In genomic region chr3:141230293-141230692, GRCh38 we compare ENCODE assay signal across 14 cellular contexts. TPM values are rescaled to one million over a fixed set of nuclear protein-coding genes. Genes with fewer than 3 reads are reported as not detected.
DNase-seq lines count a peak whose midpoint lies in the region; ATAC-seq and TF ChIP-seq lines count a peak whose summit lies in the region.
"Had no signal": no experiment of that assay in that cellular context is flagged by ENCODE, and none has a peak within 500 bp of the region (broad histone marks: within the 10 kb centered on the region; RNA-seq: fewer than 3 reads in every experiment).

No MANE protein-coding gene starts in this region.

- ATAC-seq in DND-41 (ENCODE audit: insufficient read depth, low read depth) (no peak), HG02870 (IDR thresholded peaks at IDR 0.05; ENCODE audit: unreplicated experiment) (no peak), HG02852 (IDR thresholded peaks at IDR 0.05; ENCODE audit: unreplicated experiment) (no peak)
- no peak for ATAC-seq in activated CD8-positive, alpha-beta T cell treated with anti-CD3 and anti-CD28 coated beads, Interleukin-2, amount 10 ng/mL, durations not matched to agents 7 days and 5 days

- peak overlapping the region in 7 of 11 experiments; percentile 79 to 95 (median 88); a peak in 10 of 22 replicates for H3K9ac ChIP-seq in BLaER1 treated with 17β-estradiol and CSF1 and Interleukin-3, amounts not matched to agents 10 nM and 100 nM
- H3K9ac ChIP-seq in DND-41 (ENCODE audit: low read depth, low read length) (peak overlapping the region; percentile 98), mesendoderm (ENCODE audit: low read length) (no peak overlapping the region)

- peak overlapping the region in 4 of 10 experiments; percentile 78 to 90 (median 84); a peak in 4 of 20 replicates for H3K4me3 ChIP-seq in BLaER1 treated with 17β-estradiol and CSF1 and Interleukin-3, amounts not matched to agents 10 nM and 100 nM
- H3K4me3 ChIP-seq in DND-41 (ENCODE audit: low read depth in 1 of 2, low read length in 2 of 2) = peak overlapping the region in 1 of 2 experiments; percentile 77; a peak in 2 of 4 replicates
- no peak overlapping the region for H3K4me3 ChIP-seq in mesendoderm (ENCODE audit: low read length)

- H3K36me3 ChIP-seq in BLaER1 treated with 17β-estradiol and CSF1 and Interleukin-3, amounts not matched to agents 10 nM and 100 nM = peaks cover 0 to 9% (median 0%) of the 10 kb centered on the region in 11 experiments; a peak in 4 of 22 replicates
- H3K36me3 ChIP-seq in DND-41 (ENCODE audit: insufficient read depth, low read length) (peaks cover 29% of the 10 kb centered on the region), mesendoderm (ENCODE audit: control insufficient read depth, insufficient read depth, low read length) (no peaks in the 10 kb centered on the region)
- H3K36me3 ChIP-seq: breast epithelium, right atrium auricular region had no signal

- peaks cover 0 to 13% (median 8%) of the 10 kb centered on the region in 11 experiments; a peak in 14 of 22 replicates for H3K9me3 ChIP-seq in BLaER1 treated with 17β-estradiol and CSF1 and Interleukin-3, amounts not matched to agents 10 nM and 100 nM (replicated peaks in 1 of 11)
- H3K9me3 ChIP-seq in DND-41 (ENCODE audit: insufficient read depth, low read length, severe bottlenecking) = no peaks in the 10 kb centered on the region
- H3K9me3 ChIP-seq: breast epithelium, gastroesophageal sphincter, right atrium auricular region had no signal

- H2AK5ac ChIP-seq in mesendoderm (ENCODE audit: low read length) = peak overlapping the region; percentile 11

- H4K5ac ChIP-seq in mesendoderm (ENCODE audit: low read length) = no peak overlapping the region

- H3K56ac ChIP-seq in mesendoderm (ENCODE audit: low read length) = peak overlapping the region; percentile 57

- peaks cover 0 to 5% (median 0%) of the 10 kb centered on the region in 11 experiments; a peak in 2 of 22 replicates for H4K20me1 ChIP-seq in BLaER1 treated with 17β-estradiol and CSF1 and Interleukin-3, amounts not matched to agents 10 nM and 100 nM
- peaks cover 20% of the 10 kb centered on the region for H4K20me1 ChIP-seq in DND-41 (ENCODE audit: insufficient read depth, low read length)

- H2BK120ac ChIP-seq in mesendoderm (ENCODE audit: low read depth, low read length) = no peak overlapping the region

- no CpG with 5 or more reads among the region's 11 CpGs for WGBS in mesendoderm (ENCODE audit: extremely low coverage, insufficient coverage, low lambda C conversion rate)

- H4K8ac ChIP-seq in mesendoderm (ENCODE audit: low read depth, low read length) = no peak overlapping the region

- H3K4me2 ChIP-seq in BLaER1 treated with 17β-estradiol and CSF1 and Interleukin-3, amounts not matched to agents 10 nM and 100 nM = peak overlapping the region; percentile 62 to 97 (median 94); a peak in 21 of 22 replicates
- peak overlapping the region; percentile 83 for H3K4me2 ChIP-seq in DND-41 (ENCODE audit: insufficient read depth, low read length)
- no peak overlapping the region for H3K4me2 ChIP-seq in mesendoderm (ENCODE audit: low read length)

- no peak overlapping the region for H2BK15ac ChIP-seq in mesendoderm (replicated peaks; ENCODE audit: low read depth)

- POLR2A ChIA-PET in activated CD8-positive, alpha-beta T cell treated with anti-CD3 and anti-CD28 coated beads, Interleukin-2, amount 10 ng/mL, durations not matched to agents 7 days and 5 days (lab: Charles Lee) = interaction anchor here (0.9 to 4.7 kb wide), 3 partner anchors 9 to 41 kb away, joined by 3 to 60 read pairs (median 8); no protein-coding TSS in a partner anchor

- peaks cover 29 to 64% (median 55%) of the 10 kb centered on the region in 10 experiments for H3K4me1 ChIP-seq in BLaER1 treated with 17β-estradiol and CSF1 and Interleukin-3, amounts not matched to agents 10 nM and 100 nM
- H3K4me1 ChIP-seq in DND-41 (ENCODE audit: insufficient read depth, low read length) (peaks cover 74% of the 10 kb centered on the region), mesendoderm (ENCODE audit: control insufficient read depth, low read depth, low read length) (peaks cover 4% of the 10 kb centered on the region)
- H3K4me1 ChIP-seq: breast epithelium had no signal

- no peaks in the 10 kb centered on the region for H3K9me3 Mint-ChIP-seq in activated CD8-positive, alpha-beta T cell treated with anti-CD3 and anti-CD28 coated beads, Interleukin-2, amount 10 ng/mL, durations not matched to agents 7 days and 5 days (ENCODE audit: insufficient read depth)

- peak overlapping the region in 6 of 11 experiments; percentile 88 to 96 (median 91); a peak in 8 of 22 replicates for H3K27ac ChIP-seq in BLaER1 treated with 17β-estradiol and CSF1 and Interleukin-3, amounts not matched to agents 10 nM and 100 nM
- H3K27ac ChIP-seq in DND-41 (ENCODE audit: low read length) (peak overlapping the region; percentile 100), mesendoderm (ENCODE audit: low read depth, low read length) (no peak overlapping the region)

- intact Hi-C loops in posterior vena cava (cut with DNase I) = no loop called here

- CTCF ChIA-PET in activated CD8-positive, alpha-beta T cell treated with anti-CD3 and anti-CD28 coated beads, Interleukin-2, amount 10 ng/mL, durations not matched to agents 7 days and 5 days (lab: Charles Lee) = interaction anchor here (0.7 to 11.1 kb wide), 9 partner anchors 10 to 230 kb away, joined by 3 to 337 read pairs (median 15); no protein-coding TSS in a partner anchor

- no peak for TF ChIP-seq CTCF in DND-41 (IDR thresholded peaks at IDR 0.05; ENCODE audit: borderline replicate concordance, extremely low read depth, low read length, poor library complexity, severe bottlenecking)

- H2BK5ac ChIP-seq in mesendoderm (ENCODE audit: low read length) = no peak overlapping the region

- H3K23ac ChIP-seq in mesendoderm (ENCODE audit: low read length) = no peak overlapping the region

- H3K79me2 ChIP-seq in DND-41 (ENCODE audit: insufficient read depth, low read length) = peaks cover 44% of the 10 kb centered on the region
- no peaks in the 10 kb centered on the region for H3K79me2 ChIP-seq in mesendoderm (ENCODE audit: control insufficient read depth, insufficient read depth, low read length)

- H3K27ac Mint-ChIP-seq in activated CD8-positive, alpha-beta T cell treated with anti-CD3 and anti-CD28 coated beads, Interleukin-2, amount 10 ng/mL, durations not matched to agents 7 days and 5 days = peak overlapping the region; percentile 96

- H3K79me1 ChIP-seq in mesendoderm (ENCODE audit: low read length) = no peaks in the 10 kb centered on the region

- peak overlapping the region; percentile 87 for H3K4me3 Mint-ChIP-seq in activated CD8-positive, alpha-beta T cell treated with anti-CD3 and anti-CD28 coated beads, Interleukin-2, amount 10 ng/mL, durations not matched to agents 7 days and 5 days

- H3K27me3 Mint-ChIP-seq in activated CD8-positive, alpha-beta T cell treated with anti-CD3 and anti-CD28 coated beads, Interleukin-2, amount 10 ng/mL, durations not matched to agents 7 days and 5 days (ENCODE audit: low read depth) = no peaks in the 10 kb centered on the region

- H3K36me3 Mint-ChIP-seq in activated CD8-positive, alpha-beta T cell treated with anti-CD3 and anti-CD28 coated beads, Interleukin-2, amount 10 ng/mL, durations not matched to agents 7 days and 5 days (ENCODE audit: low read depth) = peaks cover 7% of the 10 kb centered on the region

- H3K4me1 Mint-ChIP-seq in activated CD8-positive, alpha-beta T cell treated with anti-CD3 and anti-CD28 coated beads, Interleukin-2, amount 10 ng/mL, durations not matched to agents 7 days and 5 days (ENCODE audit: low read depth) = peaks cover 40% of the 10 kb centered on the region

- peak overlapping the region; percentile 90; the same call in 1 of the 2 replicates for H2AFZ ChIP-seq in DND-41 (ENCODE audit: low read depth, low read length)

- H3K27me3 ChIP-seq in BLaER1 treated with 17β-estradiol and CSF1 and Interleukin-3, amounts not matched to agents 10 nM and 100 nM = peaks cover 0 to 12% (median 9%) of the 10 kb centered on the region in 11 experiments; a peak in 12 of 22 replicates
- H3K27me3 ChIP-seq in DND-41 (ENCODE audit: insufficient read depth, low read length, poor library complexity) (no peaks in the 10 kb centered on the region), mesendoderm (ENCODE audit: insufficient read depth, low read length, poor library complexity) (no peaks in the 10 kb centered on the region)
- H3K27me3 ChIP-seq: breast epithelium, gastroesophageal sphincter, right atrium auricular region had no signal

- H3K18ac ChIP-seq in mesendoderm (ENCODE audit: low read length) = no peak overlapping the region

- DNase-seq in DND-41 (no peak), mesendoderm (no peak), posterior vena cava (ENCODE audit: low spot score) (no peak), mesenteric fat pad (ENCODE audit: low spot score) (no peak)
- DNase-seq in activated CD8-positive, alpha-beta T cell treated with anti-CD3 and anti-CD28 coated beads, Interleukin-2, amount 10 ng/mL, durations not matched to agents 7 days and 5 days = no peak
- DNase-seq: C1 segment of cervical spinal cord, NCI-H187 treated with DMSO at 0.1 percent for 48 hours, NCI-H774 had no signal

- no peak overlapping the region for H3K4ac ChIP-seq in mesendoderm (ENCODE audit: low read depth, low read length)

RNA-seq across cellular contexts. Expression of gene PXYLP1, which starts 1.3 kb away (rescaled TPM):
- 10 to 100 TPM; 15.0 to 16.5 TPM for total RNA-seq in activated CD8-positive, alpha-beta T cell treated with anti-CD3 and anti-CD28 coated beads, Interleukin-2, amount 10 ng/mL, durations not matched to agents 7 days and 5 days
- polyA plus RNA-seq in mesendoderm (2013, experiment 1 of 2) = 28.8 TPM
- polyA plus RNA-seq in mesendoderm (2013, experiment 2 of 2) = 30.6 TPM
- 10 to 100 TPM; 11.0 to 13.8 TPM for total RNA-seq in posterior vena cava
- total RNA-seq in mesenteric fat pad = 7.1 TPM
